In the genomic region with DNA sequence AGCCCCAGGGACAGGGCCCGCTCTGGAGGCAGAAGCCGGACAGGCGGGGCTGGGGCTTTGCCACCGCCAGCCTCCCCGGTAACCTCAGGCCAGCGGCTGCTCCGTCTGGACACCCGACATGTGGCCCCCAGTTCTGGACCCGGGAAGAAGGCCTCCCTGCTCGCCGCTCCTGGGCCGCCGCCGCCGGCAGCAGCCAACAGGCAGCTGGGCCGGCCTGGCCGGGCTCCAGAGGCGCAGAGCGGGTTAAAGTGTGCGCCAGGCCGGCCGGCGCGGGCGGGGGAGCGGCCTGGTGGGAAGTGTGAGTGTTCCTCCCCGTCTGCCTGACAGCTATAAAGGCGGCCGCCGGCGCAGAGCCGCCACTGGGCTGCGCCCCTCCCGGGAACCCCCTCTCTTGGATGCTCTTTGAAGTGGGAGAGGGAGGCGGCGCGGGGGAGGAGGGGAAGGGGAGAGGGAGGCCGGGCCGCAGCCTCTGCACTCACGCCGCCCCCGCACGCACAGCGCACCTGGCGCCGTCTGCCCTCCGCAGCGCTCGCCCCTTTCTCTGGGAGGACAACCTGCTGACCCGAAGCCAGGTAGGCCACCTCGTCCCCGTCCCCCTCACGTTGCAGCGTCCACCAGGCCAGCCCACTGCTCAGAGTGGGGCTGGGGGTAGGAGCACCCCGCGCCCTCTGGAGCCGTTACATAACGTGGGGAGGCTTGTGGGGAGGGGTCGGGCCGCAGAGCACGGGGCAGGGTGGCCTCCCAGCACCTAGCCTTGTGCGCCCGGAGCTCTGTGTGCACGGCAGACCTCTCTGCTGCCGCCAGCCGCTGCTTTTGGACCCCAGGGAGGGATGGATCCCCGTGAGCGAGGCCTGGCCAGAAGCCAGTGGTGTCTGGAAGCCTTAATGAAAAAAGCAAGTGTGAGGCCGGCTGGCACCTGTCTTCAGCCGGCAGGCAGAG, we compare ENCODE assay signal across 1 cellular context.
TF ChIP-seq lines count a peak whose summit lies in the region.

Gene ADAMTSL2, plus strand, starts transcription at position 359 of the 939 bp plus-strand sequence. CDS start 2,009 bp downstream, outside the sequence.

TF ChIP-seq in H1, 55 proteins besides CTCF, POLR2A, EP300 and RAD21:
- TF ChIP-seq, protein P1, sequence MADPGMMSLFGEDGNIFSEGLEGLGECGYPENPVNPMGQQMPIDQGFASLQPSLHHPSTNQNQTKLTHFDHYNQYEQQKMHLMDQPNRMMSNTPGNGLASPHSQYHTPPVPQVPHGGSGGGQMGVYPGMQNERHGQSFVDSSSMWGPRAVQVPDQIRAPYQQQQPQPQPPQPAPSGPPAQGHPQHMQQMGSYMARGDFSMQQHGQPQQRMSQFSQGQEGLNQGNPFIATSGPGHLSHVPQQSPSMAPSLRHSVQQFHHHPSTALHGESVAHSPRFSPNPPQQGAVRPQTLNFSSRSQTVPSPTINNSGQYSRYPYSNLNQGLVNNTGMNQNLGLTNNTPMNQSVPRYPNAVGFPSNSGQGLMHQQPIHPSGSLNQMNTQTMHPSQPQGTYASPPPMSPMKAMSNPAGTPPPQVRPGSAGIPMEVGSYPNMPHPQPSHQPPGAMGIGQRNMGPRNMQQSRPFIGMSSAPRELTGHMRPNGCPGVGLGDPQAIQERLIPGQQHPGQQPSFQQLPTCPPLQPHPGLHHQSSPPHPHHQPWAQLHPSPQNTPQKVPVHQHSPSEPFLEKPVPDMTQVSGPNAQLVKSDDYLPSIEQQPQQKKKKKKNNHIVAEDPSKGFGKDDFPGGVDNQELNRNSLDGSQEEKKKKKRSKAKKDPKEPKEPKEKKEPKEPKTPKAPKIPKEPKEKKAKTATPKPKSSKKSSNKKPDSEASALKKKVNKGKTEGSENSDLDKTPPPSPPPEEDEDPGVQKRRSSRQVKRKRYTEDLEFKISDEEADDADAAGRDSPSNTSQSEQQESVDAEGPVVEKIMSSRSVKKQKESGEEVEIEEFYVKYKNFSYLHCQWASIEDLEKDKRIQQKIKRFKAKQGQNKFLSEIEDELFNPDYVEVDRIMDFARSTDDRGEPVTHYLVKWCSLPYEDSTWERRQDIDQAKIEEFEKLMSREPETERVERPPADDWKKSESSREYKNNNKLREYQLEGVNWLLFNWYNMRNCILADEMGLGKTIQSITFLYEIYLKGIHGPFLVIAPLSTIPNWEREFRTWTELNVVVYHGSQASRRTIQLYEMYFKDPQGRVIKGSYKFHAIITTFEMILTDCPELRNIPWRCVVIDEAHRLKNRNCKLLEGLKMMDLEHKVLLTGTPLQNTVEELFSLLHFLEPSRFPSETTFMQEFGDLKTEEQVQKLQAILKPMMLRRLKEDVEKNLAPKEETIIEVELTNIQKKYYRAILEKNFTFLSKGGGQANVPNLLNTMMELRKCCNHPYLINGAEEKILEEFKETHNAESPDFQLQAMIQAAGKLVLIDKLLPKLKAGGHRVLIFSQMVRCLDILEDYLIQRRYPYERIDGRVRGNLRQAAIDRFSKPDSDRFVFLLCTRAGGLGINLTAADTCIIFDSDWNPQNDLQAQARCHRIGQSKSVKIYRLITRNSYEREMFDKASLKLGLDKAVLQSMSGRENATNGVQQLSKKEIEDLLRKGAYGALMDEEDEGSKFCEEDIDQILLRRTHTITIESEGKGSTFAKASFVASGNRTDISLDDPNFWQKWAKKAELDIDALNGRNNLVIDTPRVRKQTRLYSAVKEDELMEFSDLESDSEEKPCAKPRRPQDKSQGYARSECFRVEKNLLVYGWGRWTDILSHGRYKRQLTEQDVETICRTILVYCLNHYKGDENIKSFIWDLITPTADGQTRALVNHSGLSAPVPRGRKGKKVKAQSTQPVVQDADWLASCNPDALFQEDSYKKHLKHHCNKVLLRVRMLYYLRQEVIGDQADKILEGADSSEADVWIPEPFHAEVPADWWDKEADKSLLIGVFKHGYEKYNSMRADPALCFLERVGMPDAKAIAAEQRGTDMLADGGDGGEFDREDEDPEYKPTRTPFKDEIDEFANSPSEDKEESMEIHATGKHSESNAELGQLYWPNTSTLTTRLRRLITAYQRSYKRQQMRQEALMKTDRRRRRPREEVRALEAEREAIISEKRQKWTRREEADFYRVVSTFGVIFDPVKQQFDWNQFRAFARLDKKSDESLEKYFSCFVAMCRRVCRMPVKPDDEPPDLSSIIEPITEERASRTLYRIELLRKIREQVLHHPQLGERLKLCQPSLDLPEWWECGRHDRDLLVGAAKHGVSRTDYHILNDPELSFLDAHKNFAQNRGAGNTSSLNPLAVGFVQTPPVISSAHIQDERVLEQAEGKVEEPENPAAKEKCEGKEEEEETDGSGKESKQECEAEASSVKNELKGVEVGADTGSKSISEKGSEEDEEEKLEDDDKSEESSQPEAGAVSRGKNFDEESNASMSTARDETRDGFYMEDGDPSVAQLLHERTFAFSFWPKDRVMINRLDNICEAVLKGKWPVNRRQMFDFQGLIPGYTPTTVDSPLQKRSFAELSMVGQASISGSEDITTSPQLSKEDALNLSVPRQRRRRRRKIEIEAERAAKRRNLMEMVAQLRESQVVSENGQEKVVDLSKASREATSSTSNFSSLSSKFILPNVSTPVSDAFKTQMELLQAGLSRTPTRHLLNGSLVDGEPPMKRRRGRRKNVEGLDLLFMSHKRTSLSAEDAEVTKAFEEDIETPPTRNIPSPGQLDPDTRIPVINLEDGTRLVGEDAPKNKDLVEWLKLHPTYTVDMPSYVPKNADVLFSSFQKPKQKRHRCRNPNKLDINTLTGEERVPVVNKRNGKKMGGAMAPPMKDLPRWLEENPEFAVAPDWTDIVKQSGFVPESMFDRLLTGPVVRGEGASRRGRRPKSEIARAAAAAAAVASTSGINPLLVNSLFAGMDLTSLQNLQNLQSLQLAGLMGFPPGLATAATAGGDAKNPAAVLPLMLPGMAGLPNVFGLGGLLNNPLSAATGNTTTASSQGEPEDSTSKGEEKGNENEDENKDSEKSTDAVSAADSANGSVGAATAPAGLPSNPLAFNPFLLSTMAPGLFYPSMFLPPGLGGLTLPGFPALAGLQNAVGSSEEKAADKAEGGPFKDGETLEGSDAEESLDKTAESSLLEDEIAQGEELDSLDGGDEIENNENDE (IDR thresholded peaks at IDR 0.05; ENCODE audit: insufficient replicate concordance, low read length) = no peak
- TF ChIP-seq ASH2L (IDR thresholded peaks at IDR 0.05; ENCODE audit: low read length) = peak; percentile 50
- TF ChIP-seq KDM4A (IDR thresholded peaks at IDR 0.05; ENCODE audit: low read depth, low read length, severe bottlenecking) = peak; percentile 36
- no peak for TF ChIP-seq POU5F1 (IDR thresholded peaks at IDR 0.05; ENCODE audit: low read depth, low read length)
- no peak for TF ChIP-seq RBBP5 (IDR thresholded peaks at IDR 0.05; ENCODE audit: borderline replicate concordance, low read depth, low read length)
- TF ChIP-seq SUZ12 (IDR thresholded peaks at IDR 0.05; ENCODE audit: low read length) = no peak
- TF ChIP-seq CHD2 (IDR thresholded peaks at IDR 0.05; ENCODE audit: low read length) = no peak
- TF ChIP-seq EGR1 (IDR thresholded peaks at IDR 0.05; ENCODE audit: borderline replicate concordance, low read depth, low read length) = peak; percentile 91
- TF ChIP-seq CBX5 (IDR thresholded peaks at IDR 0.05; ENCODE audit: low read depth, low read length) = no peak
- TF ChIP-seq GTF2F1 (IDR thresholded peaks at IDR 0.05; ENCODE audit: borderline replicate concordance, low read depth, low read length) = no peak
- no peak for TF ChIP-seq KDM5A (IDR thresholded peaks at IDR 0.05; ENCODE audit: low read length)
- TF ChIP-seq ATF3 (IDR thresholded peaks at IDR 0.05; ENCODE audit: insufficient read depth, low read depth, low read length) = no peak
- peak; percentile 50; the same call in 1 of the 2 replicates for TF ChIP-seq GABPA (IDR thresholded peaks at IDR 0.05; ENCODE audit: borderline replicate concordance, insufficient read depth, low read length)
- TF ChIP-seq SP2 (IDR thresholded peaks at IDR 0.05; ENCODE audit: low read length) = no peak
- TF ChIP-seq FOSL1 (IDR thresholded peaks at IDR 0.05; ENCODE audit: insufficient read depth, low read depth, low read length) = no peak
- TF ChIP-seq RNF2 (IDR thresholded peaks at IDR 0.05; ENCODE audit: borderline replicate concordance, low read depth, low read length, missing control alignments, poor library complexity, severe bottlenecking) = no peak
- TF ChIP-seq EZH2 (IDR thresholded peaks at IDR 0.05; ENCODE audit: low read depth, low read length, severe bottlenecking) = peak; percentile 61
- no peak for TF ChIP-seq BACH1 (IDR thresholded peaks at IDR 0.05; ENCODE audit: low read length)
- TF ChIP-seq YY1 (IDR thresholded peaks at IDR 0.05; ENCODE audit: low read depth, low read length) = no peak
- TF ChIP-seq SP1 (IDR thresholded peaks at IDR 0.05; ENCODE audit: low read depth, low read length) = no peak
- no peak for TF ChIP-seq CREB1 (IDR thresholded peaks at IDR 0.05)
- no peak for TF ChIP-seq SRF (IDR thresholded peaks at IDR 0.05; ENCODE audit: low read depth, low read length)
- no peak for TF ChIP-seq KDM1A (IDR thresholded peaks at IDR 0.05; ENCODE audit: borderline replicate concordance, low read length)
- TF ChIP-seq RXRA (IDR thresholded peaks at IDR 0.05; ENCODE audit: insufficient read depth, low read depth, low read length) = no peak
- TF ChIP-seq SIX5 (IDR thresholded peaks at IDR 0.05; ENCODE audit: low read depth, low read length) = no peak
- no peak for TF ChIP-seq E2F6 (IDR thresholded peaks at IDR 0.05)
- peak; percentile 17 for TF ChIP-seq TAF7 (optimal IDR thresholded peaks at IDR 0.05; ENCODE audit: borderline replicate concordance, low read depth, low read length)
- no peak for TF ChIP-seq BCL11A (IDR thresholded peaks at IDR 0.05; ENCODE audit: low read depth in 2 of 2, low read length in 2 of 2)
- no peak for TF ChIP-seq CHD1 (IDR thresholded peaks at IDR 0.05; ENCODE audit: low read depth, low read length)
- no peak for TF ChIP-seq NRF1 (IDR thresholded peaks at IDR 0.05; ENCODE audit: low read depth, low read length)
- TF ChIP-seq JUN (IDR thresholded peaks at IDR 0.05; ENCODE audit: low read depth, low read length) = no peak
- TF ChIP-seq TCF12 (IDR thresholded peaks at IDR 0.05; ENCODE audit: low read depth, low read length) = 0 out of 2 replicates have a peak, but pooled peaks have one; percentile 22
- no peak for TF ChIP-seq CBX8 (IDR thresholded peaks at IDR 0.05; ENCODE audit: borderline replicate concordance, low read depth, low read length)
- TF ChIP-seq USF2 (IDR thresholded peaks at IDR 0.05; ENCODE audit: low read length) = no peak
- TF ChIP-seq, protein P2, sequence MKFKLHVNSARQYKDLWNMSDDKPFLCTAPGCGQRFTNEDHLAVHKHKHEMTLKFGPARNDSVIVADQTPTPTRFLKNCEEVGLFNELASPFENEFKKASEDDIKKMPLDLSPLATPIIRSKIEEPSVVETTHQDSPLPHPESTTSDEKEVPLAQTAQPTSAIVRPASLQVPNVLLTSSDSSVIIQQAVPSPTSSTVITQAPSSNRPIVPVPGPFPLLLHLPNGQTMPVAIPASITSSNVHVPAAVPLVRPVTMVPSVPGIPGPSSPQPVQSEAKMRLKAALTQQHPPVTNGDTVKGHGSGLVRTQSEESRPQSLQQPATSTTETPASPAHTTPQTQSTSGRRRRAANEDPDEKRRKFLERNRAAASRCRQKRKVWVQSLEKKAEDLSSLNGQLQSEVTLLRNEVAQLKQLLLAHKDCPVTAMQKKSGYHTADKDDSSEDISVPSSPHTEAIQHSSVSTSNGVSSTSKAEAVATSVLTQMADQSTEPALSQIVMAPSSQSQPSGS (IDR thresholded peaks at IDR 0.05; ENCODE audit: low read length) = no peak
- TF ChIP-seq JUND (IDR thresholded peaks at IDR 0.05; ENCODE audit: low read length) = no peak
- TF ChIP-seq PHF8 (conservative IDR thresholded peaks at IDR 0.05; ENCODE audit: low read depth, low read length) = no peak
- no peak for TF ChIP-seq SIRT6 (IDR thresholded peaks at IDR 0.05; ENCODE audit: low read length)
- no peak for TF ChIP-seq NANOG (IDR thresholded peaks at IDR 0.05; ENCODE audit: insufficient read depth, low read depth, low read length, poor library complexity, severe bottlenecking)
- TF ChIP-seq MAFK (IDR thresholded peaks at IDR 0.05; ENCODE audit: low read depth, low read length) = no peak
- no peak; a peak in 1 of 4 replicates for TF ChIP-seq SIN3A (conservative IDR thresholded peaks at IDR 0.05 in 1 of 2, IDR thresholded peaks at IDR 0.05 in 1 of 2; ENCODE audit: low read depth in 1 of 2, low read length in 2 of 2)
- no peak for TF ChIP-seq SAP30 (IDR thresholded peaks at IDR 0.05; ENCODE audit: insufficient read depth, insufficient replicate concordance, low read length)
- TF ChIP-seq HDAC2 (IDR thresholded peaks at IDR 0.05; ENCODE audit: borderline replicate concordance in 1 of 2, low read depth in 2 of 2, low read length in 2 of 2) = no peak
- TF ChIP-seq HDAC6 (IDR thresholded peaks at IDR 0.05; ENCODE audit: low read depth, low read length) = no peak
- no peak for TF ChIP-seq BRCA1 (IDR thresholded peaks at IDR 0.05; ENCODE audit: low read depth, low read length)
- no peak for TF ChIP-seq TBP (IDR thresholded peaks at IDR 0.05; ENCODE audit: low read depth, low read length)
- TF ChIP-seq SP4 (IDR thresholded peaks at IDR 0.05; ENCODE audit: low read length) = no peak
- TF ChIP-seq CEBPB (IDR thresholded peaks at IDR 0.05; ENCODE audit: low read depth, low read length) = no peak
- TF ChIP-seq ZNF274 (IDR thresholded peaks at IDR 0.05; ENCODE audit: borderline replicate concordance, extremely low read depth, low read length) = no peak
- peak; percentile 33 for TF ChIP-seq CTBP2 (IDR thresholded peaks at IDR 0.05; ENCODE audit: borderline replicate concordance, insufficient read depth, insufficient read length, low read length)
- no peak for TF ChIP-seq TEAD4 (IDR thresholded peaks at IDR 0.05; ENCODE audit: low read depth, low read length)
- TF ChIP-seq, protein P3, sequence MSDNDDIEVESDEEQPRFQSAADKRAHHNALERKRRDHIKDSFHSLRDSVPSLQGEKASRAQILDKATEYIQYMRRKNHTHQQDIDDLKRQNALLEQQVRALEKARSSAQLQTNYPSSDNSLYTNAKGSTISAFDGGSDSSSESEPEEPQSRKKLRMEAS (IDR thresholded peaks at IDR 0.05) = 0 out of 2 replicates have a peak, but pooled peaks have one; percentile 3
- no peak for TF ChIP-seq POLR2AphosphoS5 (IDR thresholded peaks at IDR 0.05; ENCODE audit: low read depth, low read length)
- TF ChIP-seq TAF1 (IDR thresholded peaks at IDR 0.05; ENCODE audit: low read depth, low read length) = no peak
- no peak for TF ChIP-seq RFX5 (IDR thresholded peaks at IDR 0.05; ENCODE audit: borderline replicate concordance, low read depth, low read length)
TF ChIP-seq in H1: peak in this region for 9.
